ENCODE assay signal across 23 cellular contexts in genomic region chr16:4534151-4534790, GRCh38. TPM values are rescaled to one million over a fixed set of nuclear protein-coding genes. Genes with fewer than 3 reads are reported as not detected.
DNase-seq lines count a peak whose midpoint lies in the region; ATAC-seq, FAIRE-seq and TF ChIP-seq lines count a peak whose summit lies in the region.
"Had no signal": no experiment of that assay in that cellular context is flagged by ENCODE, and none has a peak within 500 bp of the region (broad histone marks: within the 10 kb centered on the region; RNA-seq: fewer than 3 reads in every experiment).

No MANE protein-coding gene starts in this region.

- POLR2A ChIA-PET in HepG2 (lab: Yijun Ruan, JAX), result no interaction called here

- no peak for TF ChIP-seq CTCF in ascending aorta (IDR thresholded peaks at IDR 0.05)
- no peak for TF ChIP-seq CTCF in HepG2 (CRISPR knock-in tag; IDR thresholded peaks at IDR 0.05)

- H3K4me1 ChIP-seq in ascending aorta (peaks cover 13 to 18% of the 10 kb centered on the region in 2 donors), HepG2 (ENCODE audit: insufficient read depth, low read length) (peaks cover 61% of the 10 kb centered on the region)
- H3K4me1 ChIP-seq: BE2C had no signal

- 0 out of 2 replicates have a peak overlapping the region, but pooled peaks have one; percentile 11 for H3K9ac ChIP-seq in HepG2 (ENCODE audit: insufficient read depth, low read depth, low read length)

- H4K20me1 ChIP-seq in HepG2 (ENCODE audit: insufficient read depth, low read length), result peaks cover 35% of the 10 kb centered on the region; the same call in 1 of the 2 replicates

- 95% methylated on average over 13 of the region's 13 CpGs for WGBS in HepG2 (ENCODE audit: low lambda C conversion rate)

- TF ChIP-seq EP300 in HepG2 (IDR thresholded peaks at IDR 0.05; ENCODE audit: low read depth in 2 of 2, low read length in 2 of 2) (no peak), HepG2 (CRISPR knock-in tag; IDR thresholded peaks at IDR 0.05; ENCODE audit: borderline replicate concordance) (no peak)

- TF ChIP-seq POLR2A in HepG2 (IDR thresholded peaks at IDR 0.05; ENCODE audit: insufficient read depth in 1 of 2, low read depth in 2 of 2, low read length in 2 of 2), result no peak

- DNase-seq in stimulated activated naive CD4-positive, alpha-beta T cell (lab: John Stamatoyannopoulos, UW), result peak in 5 of 6 experiments; percentile 7 to 68 (median 33)
- DNase-seq in stimulated activated naive CD4-positive, alpha-beta T cell treated with Interleukin-2 at 50 U/mL for 16 hours (lab: John Stamatoyannopoulos, UW), result no peak
- DNase-seq in ascending aorta (ENCODE audit: low spot score in 2 of 2) (no peak), HepG2 (ENCODE audit: low spot score) (no peak), HK-2 (ENCODE audit: unreplicated experiment) (no peak)
- DNase-seq in activated effector memory CD4-positive, alpha-beta T cell treated with anti-CD3 and anti-CD28 coated beads, Interleukin-2, amount 50 U/mL, for 16 hours, result no peak
- DNase-seq: activated CD4-positive, CD25-positive, alpha-beta regulatory T cell treated with anti-CD3 and anti-CD28 coated beads, Interleukin-2, amount 50 U/mL, for 72 hours; activated T-cell treated with anti-CD3 and anti-CD28 coated beads, Interleukin-2, amount 50 U/mL, for 1 hour; anterior cingulate cortex; BE2C; cortex of kidney; DMS 273 treated with DMSO at 0.1 percent for 48 hours; head of caudate nucleus; NCI-H1417 treated with DMSO at 0.1 percent for 48 hours; NCI-H2227 treated with DMSO at 0.1 percent for 48 hours; SHP77 treated with DMSO at 0.1 percent for 48 hours; stimulated activated CD4-positive, alpha-beta T cell treated with anti-CD3 and anti-CD28 coated beads, Interleukin-4, amount 100 ng/mL, for 4 hours; trophoblast cell had no signal

- no peak overlapping the region for H3K4me2 ChIP-seq in HepG2 (ENCODE audit: low read depth, low read length)

- ATAC-seq in HepG2 (no peak), HG03097 (IDR thresholded peaks at IDR 0.05; ENCODE audit: low FRiP score, unreplicated experiment) (no peak)

- no peak overlapping the region for H3K4me3 ChIP-seq in ascending aorta
- H3K4me3 ChIP-seq in HepG2 (replicated peaks in 1 of 3; ENCODE audit: insufficient read depth in 1 of 3, low read depth in 2 of 3, low read length in 3 of 3), result no peak overlapping the region

- in situ Hi-C loops in HepG2 (cut with HindIII; ENCODE audit: extremely low pct_ligation_motif_present, low pct_unique_long_range_greater_than_20kb), result no loop called here

- H3K9me3 ChIP-seq in ascending aorta (no peaks in the 10 kb centered on the region), HepG2 (ENCODE audit: low read length) (peaks cover 4% of the 10 kb centered on the region; the same call in 1 of the 2 replicates)
- H3K9me3 ChIP-seq: BE2C, neutrophil had no signal

- peaks cover 84% of the 10 kb centered on the region for H3K79me2 ChIP-seq in HepG2 (ENCODE audit: insufficient read depth, low read length)

- peak overlapping the region; percentile 37 to 63 for H3K27ac ChIP-seq in ascending aorta
- H3K27ac ChIP-seq in HepG2 (ENCODE audit: extremely low read length, insufficient read depth, low read length), result no peak overlapping the region
- H3K27ac ChIP-seq: neutrophil had no signal

- CTCF ChIA-PET in HepG2 (lab: Yijun Ruan, JAX; ENCODE audit: low intra/inter-chr PET ratio, low total read pairs), result no interaction called here

- BruUV-seq in HepG2 (replicated peaks; lab: Mats Ljungman, UMichigan), result no TSS peak

- no peak for TF ChIP-seq RAD21 in HepG2 (CRISPR knock-in tag; IDR thresholded peaks at IDR 0.05)

- H3K36me3 ChIP-seq in ascending aorta (peaks cover 0 to 4% of the 10 kb centered on the region in 2 donors), HepG2 (replicated peaks in 1 of 2; ENCODE audit: control insufficient read depth in 1 of 2, insufficient read depth in 2 of 2, low read length in 2 of 2) (peaks cover 8 to 19% of the 10 kb centered on the region in 2 experiments)
- H3K36me3 ChIP-seq: BE2C, neutrophil had no signal

- FAIRE-seq in HepG2 (lab: Jason Lieb, UNC), result no peak
- FAIRE-seq: islet of Langerhans had no signal

- H3K27me3 ChIP-seq in ascending aorta (no peaks in the 10 kb centered on the region), HepG2 (ENCODE audit: control insufficient read depth in 1 of 2, insufficient read depth in 2 of 2, low read length in 2 of 2) (no peaks in the 10 kb centered on the region)
- H3K27me3 ChIP-seq: BE2C had no signal

- no peak overlapping the region for H2AFZ ChIP-seq in HepG2 (ENCODE audit: low read length)

- intact Hi-C loops in ascending aorta (cut with DNase I) (loop anchor here (10.0 kb wide), 1 partner anchor 819 kb away; the partner anchor contains the start of gene TRAP1), HepG2 (cut with micrococcal nuclease; ENCODE audit: unreplicated experiment) (no loop called here)

RNA-seq across cellular contexts. Expression of gene CDIP1, which starts 4.3 kb away (rescaled TPM):
- 36.9 TPM for total RNA-seq in ascending aorta
- total RNA-seq in HepG2 (2016; rRNA removed; fragmentation: Illumina TruSeq; extraction: Trizol), result 56.7 and 62.2 TPM in 2 replicates
- 10.5 and 11.5 TPM in 2 replicates for total RNA-seq in HepG2 (2016; cell fraction: cytosol; rRNA removed; fragmentation: Illumina TruSeq; extraction: Trizol; ENCODE audit: low read depth)
- total RNA-seq in HepG2 (2016; cell fraction: insoluble cytoplasmic fraction; rRNA removed; fragmentation: Illumina TruSeq; extraction: Trizol), result 55.3 and 56.3 TPM in 2 replicates
- 41.7 and 48.7 TPM in 2 replicates for total RNA-seq in HepG2 (2016; cell fraction: membrane; rRNA removed; fragmentation: Illumina TruSeq; extraction: Trizol)
- total RNA-seq in HepG2 (2016; cell fraction: nucleus; rRNA removed; fragmentation: Illumina TruSeq; extraction: Trizol), result 31.5 and 37.8 TPM in 2 replicates
- polyA plus RNA-seq in HepG2 (2011; rRNA removed), result 31.2 and 39.1 TPM in 2 replicates
- 20.6 and 21.6 TPM in 2 replicates for polyA plus RNA-seq in HepG2 (2011; cell fraction: cytosol; rRNA removed)
- 39.4 and 47.2 TPM in 2 replicates for polyA plus RNA-seq in HepG2 (2011; cell fraction: nucleus; rRNA removed)
- 43.1 and 58.6 TPM in 2 replicates for polyA plus RNA-seq in HepG2 (2012)
- 15.1 and 16.9 TPM in 2 replicates for polyA plus RNA-seq in HepG2 (2016; cell fraction: cytosol; fragmentation: Illumina TruSeq; extraction: Trizol; ENCODE audit: low read depth)
- 81.4 and 109 TPM in 2 replicates for polyA plus RNA-seq in HepG2 (2016; cell fraction: insoluble cytoplasmic fraction; fragmentation: Illumina TruSeq; extraction: Trizol; ENCODE audit: low read depth)
- 45.4 and 52.4 TPM in 2 replicates for polyA plus RNA-seq in HepG2 (2016; cell fraction: membrane; fragmentation: Illumina TruSeq; extraction: Trizol; ENCODE audit: low read depth)
- 74.4 and 77.5 TPM in 2 replicates for polyA plus RNA-seq in HepG2 (2016; cell fraction: nucleus; fragmentation: Illumina TruSeq; extraction: Trizol; ENCODE audit: insufficient read depth, low read depth)
- 12.3 and 39.1 TPM in 2 replicates for polyA minus RNA-seq in HepG2 (2011; rRNA and poly(A)+ RNA removed; ENCODE audit: low replicate concordance)
- 14.7 and 18.7 TPM in 2 replicates for polyA minus RNA-seq in HepG2 (2011; cell fraction: cytosol; rRNA and poly(A)+ RNA removed)
- 18.9 and 22.9 TPM in 2 replicates for polyA minus RNA-seq in HepG2 (2011; cell fraction: nucleus; rRNA and poly(A)+ RNA removed)
- total RNA-seq: HT-29 had no signal

RNA-seq across cellular contexts. Expression of gene C16orf96, which starts 21.9 kb away (rescaled TPM):
- not detected for total RNA-seq in ascending aorta
- total RNA-seq in HepG2 (2016; rRNA removed; fragmentation: Illumina TruSeq; extraction: Trizol), result not detected in 2 replicates
- total RNA-seq in HepG2 (2016; cell fraction: cytosol; rRNA removed; fragmentation: Illumina TruSeq; extraction: Trizol; ENCODE audit: low read depth), result not detected in 2 replicates
- total RNA-seq in HepG2 (2016; cell fraction: insoluble cytoplasmic fraction; rRNA removed; fragmentation: Illumina TruSeq; extraction: Trizol), result 0.02 TPM in 1 of 2 replicates, not detected in the other
- total RNA-seq in HepG2 (2016; cell fraction: membrane; rRNA removed; fragmentation: Illumina TruSeq; extraction: Trizol), result 0.06 TPM in 1 of 2 replicates, not detected in the other
- not detected in 2 replicates for total RNA-seq in HepG2 (2016; cell fraction: nucleus; rRNA removed; fragmentation: Illumina TruSeq; extraction: Trizol)
- 0.03 TPM in 2 replicates for polyA plus RNA-seq in HepG2 (2011; rRNA removed)
- polyA plus RNA-seq in HepG2 (2011; cell fraction: cytosol; rRNA removed), result 0.01 and 0.03 TPM in 2 replicates
- polyA plus RNA-seq in HepG2 (2011; cell fraction: nucleus; rRNA removed), result 0.09 and 0.10 TPM in 2 replicates
- 0.07 and 0.08 TPM in 2 replicates for polyA plus RNA-seq in HepG2 (2012)
- not detected in 2 replicates for polyA plus RNA-seq in HepG2 (2016; cell fraction: cytosol; fragmentation: Illumina TruSeq; extraction: Trizol; ENCODE audit: low read depth)
- not detected in 2 replicates for polyA plus RNA-seq in HepG2 (2016; cell fraction: insoluble cytoplasmic fraction; fragmentation: Illumina TruSeq; extraction: Trizol; ENCODE audit: low read depth)
- not detected in 2 replicates for polyA plus RNA-seq in HepG2 (2016; cell fraction: membrane; fragmentation: Illumina TruSeq; extraction: Trizol; ENCODE audit: low read depth)
- 0.15 TPM in 1 of 2 replicates, not detected in the other for polyA plus RNA-seq in HepG2 (2016; cell fraction: nucleus; fragmentation: Illumina TruSeq; extraction: Trizol; ENCODE audit: insufficient read depth, low read depth)
- 0.24 TPM in 1 of 2 replicates, not detected in the other for polyA minus RNA-seq in HepG2 (2011; rRNA and poly(A)+ RNA removed; ENCODE audit: low replicate concordance)
- not detected in 2 replicates for polyA minus RNA-seq in HepG2 (2011; cell fraction: cytosol; rRNA and poly(A)+ RNA removed)
- polyA minus RNA-seq in HepG2 (2011; cell fraction: nucleus; rRNA and poly(A)+ RNA removed), result not detected in 2 replicates
- total RNA-seq: H4, HT-29 had no signal

RNA-seq across cellular contexts. Expression of gene HMOX2, which starts 58.1 kb away (rescaled TPM):
- total RNA-seq in ascending aorta, result 36.7 TPM
- 70.4 and 82.4 TPM in 2 replicates for total RNA-seq in HepG2 (2016; rRNA removed; fragmentation: Illumina TruSeq; extraction: Trizol)
- 13.1 and 14.4 TPM in 2 replicates for total RNA-seq in HepG2 (2016; cell fraction: cytosol; rRNA removed; fragmentation: Illumina TruSeq; extraction: Trizol; ENCODE audit: low read depth)
- 66.8 and 82.9 TPM in 2 replicates for total RNA-seq in HepG2 (2016; cell fraction: insoluble cytoplasmic fraction; rRNA removed; fragmentation: Illumina TruSeq; extraction: Trizol)
- 18.9 and 22.2 TPM in 2 replicates for total RNA-seq in HepG2 (2016; cell fraction: membrane; rRNA removed; fragmentation: Illumina TruSeq; extraction: Trizol)
- total RNA-seq in HepG2 (2016; cell fraction: nucleus; rRNA removed; fragmentation: Illumina TruSeq; extraction: Trizol), result 30.8 and 32.4 TPM in 2 replicates
- 60.3 and 72.7 TPM in 2 replicates for polyA plus RNA-seq in HepG2 (2011; rRNA removed)
- 71.7 and 71.8 TPM in 2 replicates for polyA plus RNA-seq in HepG2 (2011; cell fraction: cytosol; rRNA removed)
- polyA plus RNA-seq in HepG2 (2011; cell fraction: nucleus; rRNA removed), result 26.0 and 36.8 TPM in 2 replicates
- polyA plus RNA-seq in HepG2 (2012), result 38.0 and 61.0 TPM in 2 replicates
- 12.6 and 14.1 TPM in 2 replicates for polyA plus RNA-seq in HepG2 (2016; cell fraction: cytosol; fragmentation: Illumina TruSeq; extraction: Trizol; ENCODE audit: low read depth)
- polyA plus RNA-seq in HepG2 (2016; cell fraction: insoluble cytoplasmic fraction; fragmentation: Illumina TruSeq; extraction: Trizol; ENCODE audit: low read depth), result 105 and 111 TPM in 2 replicates
- polyA plus RNA-seq in HepG2 (2016; cell fraction: membrane; fragmentation: Illumina TruSeq; extraction: Trizol; ENCODE audit: low read depth), result 15.3 and 17.8 TPM in 2 replicates
- 44.4 and 56.4 TPM in 2 replicates for polyA plus RNA-seq in HepG2 (2016; cell fraction: nucleus; fragmentation: Illumina TruSeq; extraction: Trizol; ENCODE audit: insufficient read depth, low read depth)
- polyA minus RNA-seq in HepG2 (2011; rRNA and poly(A)+ RNA removed; ENCODE audit: low replicate concordance), result 41.9 and 78.2 TPM in 2 replicates
- 21.1 and 25.6 TPM in 2 replicates for polyA minus RNA-seq in HepG2 (2011; cell fraction: cytosol; rRNA and poly(A)+ RNA removed)
- polyA minus RNA-seq in HepG2 (2011; cell fraction: nucleus; rRNA and poly(A)+ RNA removed), result 14.3 and 27.1 TPM in 2 replicates

RNA-seq across cellular contexts. Expression of gene NMRAL1, which starts 59.8 kb away (rescaled TPM):
- total RNA-seq in ascending aorta, result 48.6 TPM
- total RNA-seq in HepG2 (2016; rRNA removed; fragmentation: Illumina TruSeq; extraction: Trizol), result 33.1 and 36.7 TPM in 2 replicates
- 60.6 and 75.2 TPM in 2 replicates for total RNA-seq in HepG2 (2016; cell fraction: cytosol; rRNA removed; fragmentation: Illumina TruSeq; extraction: Trizol; ENCODE audit: low read depth)
- 36.3 and 39.9 TPM in 2 replicates for total RNA-seq in HepG2 (2016; cell fraction: insoluble cytoplasmic fraction; rRNA removed; fragmentation: Illumina TruSeq; extraction: Trizol)
- 52.5 and 64.2 TPM in 2 replicates for total RNA-seq in HepG2 (2016; cell fraction: membrane; rRNA removed; fragmentation: Illumina TruSeq; extraction: Trizol)
- total RNA-seq in HepG2 (2016; cell fraction: nucleus; rRNA removed; fragmentation: Illumina TruSeq; extraction: Trizol), result 15.0 and 21.0 TPM in 2 replicates
- polyA plus RNA-seq in HepG2 (2011; rRNA removed), result 30.8 and 34.0 TPM in 2 replicates
- polyA plus RNA-seq in HepG2 (2011; cell fraction: cytosol; rRNA removed), result 41.5 and 57.5 TPM in 2 replicates
- polyA plus RNA-seq in HepG2 (2011; cell fraction: nucleus; rRNA removed), result 41.3 and 52.4 TPM in 2 replicates
- 17.3 and 21.3 TPM in 2 replicates for polyA plus RNA-seq in HepG2 (2012)
- 75.5 and 80.9 TPM in 2 replicates for polyA plus RNA-seq in HepG2 (2016; cell fraction: cytosol; fragmentation: Illumina TruSeq; extraction: Trizol; ENCODE audit: low read depth)
- 33.0 and 34.1 TPM in 2 replicates for polyA plus RNA-seq in HepG2 (2016; cell fraction: insoluble cytoplasmic fraction; fragmentation: Illumina TruSeq; extraction: Trizol; ENCODE audit: low read depth)
- 56.8 and 65.7 TPM in 2 replicates for polyA plus RNA-seq in HepG2 (2016; cell fraction: membrane; fragmentation: Illumina TruSeq; extraction: Trizol; ENCODE audit: low read depth)
- polyA plus RNA-seq in HepG2 (2016; cell fraction: nucleus; fragmentation: Illumina TruSeq; extraction: Trizol; ENCODE audit: insufficient read depth, low read depth), result 30.1 and 31.9 TPM in 2 replicates
- 40.7 and 121 TPM in 2 replicates for polyA minus RNA-seq in HepG2 (2011; rRNA and poly(A)+ RNA removed; ENCODE audit: low replicate concordance)
- polyA minus RNA-seq in HepG2 (2011; cell fraction: cytosol; rRNA and poly(A)+ RNA removed), result 15.1 and 18.1 TPM in 2 replicates
- 12.9 and 15.0 TPM in 2 replicates for polyA minus RNA-seq in HepG2 (2011; cell fraction: nucleus; rRNA and poly(A)+ RNA removed)

Comparison
In these comparisons a context has a peak if more than half of its experiments do, and no peak if none do; other contexts are left out.
1. DNase-seq: peak in stimulated activated naive CD4-positive, alpha-beta T cell (5 of 6); none in stimulated activated naive CD4-positive, alpha-beta T cell treated with Interleukin-2 at 50 U/mL for 16 hours (single experiment), ascending aorta (0 of 2), HepG2 (single experiment), activated effector memory CD4-positive, alpha-beta T cell treated with anti-CD3 and anti-CD28 coated beads, Interleukin-2, amount 50 U/mL, for 16 hours (single experiment) and HK-2 (single experiment).